In the genomic region with DNA sequence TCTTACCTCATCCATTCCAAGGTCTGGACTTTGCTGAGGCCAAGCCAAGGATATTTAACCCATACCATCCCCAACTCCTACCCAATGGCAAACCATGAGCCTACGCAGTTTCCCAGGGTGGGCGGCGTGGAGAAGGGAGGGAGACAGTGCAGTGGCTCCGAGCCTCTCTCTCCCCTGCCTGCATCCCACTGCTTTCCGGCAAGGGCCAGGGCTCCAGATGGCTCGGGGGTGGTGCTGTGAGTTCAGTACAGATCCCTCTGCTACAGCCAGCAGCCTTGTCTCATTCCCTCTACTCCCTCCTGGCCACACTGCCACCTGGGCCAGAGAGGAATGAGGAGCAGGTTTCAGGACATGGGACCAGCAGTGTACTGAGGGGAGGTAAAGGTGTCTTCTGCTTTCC, we compare ENCODE assay signal across 23 cellular contexts.
"Had no signal": no experiment of that assay in that cellular context is flagged by ENCODE, and none has a peak within 500 bp of the region (broad histone marks: within the 10 kb centered on the region; RNA-seq: fewer than 3 reads in every experiment).

No MANE protein-coding gene starts in this region.

- H3K27ac Mint-ChIP-seq: activated CD4-positive, alpha-beta T cell treated with anti-CD3 and anti-CD28 coated beads for 36 hours; activated naive CD8-positive, alpha-beta T cell treated with anti-CD3 and anti-CD28 coated beads for 36 hours; activated T-cell treated with anti-CD3 and anti-CD28 coated beads, Interleukin-2, amount 50 U/mL, for 24 hours; activated T-helper 17 cell treated with anti-CD3 and anti-CD28 coated beads, Interleukin-2, amount 50 U/mL, for 72 hours; mesothelial cell of epicardium; natural killer cell had no signal

- ATAC-seq: activated CD4-positive, alpha-beta T cell treated with anti-CD3 and anti-CD28 coated beads for 36 hours; activated T-helper 17 cell treated with anti-CD3 and anti-CD28 coated beads, Interleukin-2, amount 50 U/mL, for 72 hours; effector memory CD8-positive, alpha-beta T cell; esophagus mucosa; left ventricle myocardium superior; natural killer cell; right cardiac atrium; stimulated activated naive CD8-positive, alpha-beta T cell treated with anti-CD3 and anti-CD28 coated beads, Interleukin-15, Interleukin-2, amounts not matched to agents 100 U/mL and 50 U/mL, for 24 hours had no signal

- H3K36me3 ChIP-seq: ovary, tibial artery had no signal

- H3K9me3 Mint-ChIP-seq: activated naive CD8-positive, alpha-beta T cell treated with anti-CD3 and anti-CD28 coated beads for 36 hours; activated T-cell treated with anti-CD3 and anti-CD28 coated beads, Interleukin-2, amount 50 U/mL, for 24 hours; activated T-helper 17 cell treated with anti-CD3 and anti-CD28 coated beads, Interleukin-2, amount 50 U/mL, for 72 hours; effector memory CD8-positive, alpha-beta T cell; natural killer cell had no signal

- H3K36me3 Mint-ChIP-seq: activated naive CD8-positive, alpha-beta T cell treated with anti-CD3 and anti-CD28 coated beads for 36 hours; mesothelial cell of epicardium had no signal

- H3K4me3 Mint-ChIP-seq: activated CD4-positive, alpha-beta T cell treated with anti-CD3 and anti-CD28 coated beads for 36 hours; activated naive CD8-positive, alpha-beta T cell treated with anti-CD3 and anti-CD28 coated beads for 36 hours; activated T-cell treated with anti-CD3 and anti-CD28 coated beads, Interleukin-2, amount 50 U/mL, for 24 hours; activated T-helper 17 cell treated with anti-CD3 and anti-CD28 coated beads, Interleukin-2, amount 50 U/mL, for 72 hours; effector memory CD8-positive, alpha-beta T cell; mesothelial cell of epicardium; natural killer cell had no signal

- H3K27ac ChIP-seq: ovary, tibial artery, VCaP had no signal

- H3K4me3 ChIP-seq: ovary, tibial artery had no signal

- H3K27me3 Mint-ChIP-seq: activated T-cell treated with anti-CD3 and anti-CD28 coated beads, Interleukin-2, amount 50 U/mL, for 24 hours had no signal

- H3K4me1 ChIP-seq: tibial artery had no signal

- DNase-seq: activated CD4-positive, alpha-beta T cell treated with anti-CD3 and anti-CD28 coated beads for 36 hours; activated CD4-positive, alpha-beta T cell treated with anti-CD3 and anti-CD28 coated beads, Interleukin-2, amount 50 U/mL, for 4 hours; activated CD8-positive, alpha-beta memory T cell treated with anti-CD3 and anti-CD28 coated beads for 24 hours; activated CD8-positive, alpha-beta memory T cell treated with anti-CD3 and anti-CD28 coated beads, Interleukin-2, amount 50 U/mL, for 4 hours; activated naive CD8-positive, alpha-beta T cell treated with anti-CD3 and anti-CD28 coated beads for 36 hours; activated T-cell treated with anti-CD3 and anti-CD28 coated beads, Interleukin-2, amount 50 U/mL, for 24 hours; amniotic stem cell; dermis blood vessel endothelial cell; effector memory CD8-positive, alpha-beta T cell; foreskin melanocyte; left ventricle myocardium superior; mammary epithelial cell; natural killer cell; ovary; right cardiac atrium; stimulated activated CD4-positive, alpha-beta T cell treated with anti-CD3 and anti-CD28 coated beads, Interleukin-4, amount 100 ng/mL, for 4 hours; stimulated activated naive CD8-positive, alpha-beta T cell treated with anti-CD3 and anti-CD28 coated beads, Interleukin-15, Interleukin-2, amounts not matched to agents 100 U/mL and 50 U/mL, for 24 hours; T-helper 2 cell; tibial artery had no signal

- H3K9me3 ChIP-seq: ovary, tibial artery had no signal

- H3K4me1 Mint-ChIP-seq: activated T-helper 17 cell treated with anti-CD3 and anti-CD28 coated beads, Interleukin-2, amount 50 U/mL, for 72 hours; mesothelial cell of epicardium had no signal
